ENCODE assay signal across 8 cellular contexts in genomic region chr1:159015440-159015909, GRCh38. TPM values are rescaled to one million over a fixed set of nuclear protein-coding genes. Genes with fewer than 3 reads are reported as not detected.
DNase-seq lines count a peak whose midpoint lies in the region; TF ChIP-seq lines count a peak whose summit lies in the region.

No MANE protein-coding gene starts in this region.

- H3K4me1 ChIP-seq in HEK293 (ENCODE audit: control insufficient read depth, insufficient read depth, low read length) (peaks cover 2% of the 10 kb centered on the region; the same call in 1 of the 2 replicates), fibroblast of lung (ENCODE audit: control insufficient read depth, extremely low read depth, insufficient read depth, low read length) (peaks cover 4% of the 10 kb centered on the region), prostate gland (replicated peaks) (no peaks in the 10 kb centered on the region)

- TF ChIP-seq CTCF in GM12864 (IDR thresholded peaks at IDR 0.05; ENCODE audit: low read depth, low read length, missing control alignments): no peak
- TF ChIP-seq CTCF in HEK293 (tag by site-specific recombination; IDR thresholded peaks at IDR 0.05): no peak
- TF ChIP-seq CTCF in fibroblast of lung (conservative IDR thresholded peaks at IDR 0.05 in 1 of 2, IDR thresholded peaks at IDR 0.05 in 1 of 2; ENCODE audit: low read depth in 1 of 2, low read length in 2 of 2): no peak
- no peak for TF ChIP-seq CTCF in prostate gland (IDR thresholded peaks at IDR 0.05)

- H3K9me3 ChIP-seq in HEK293 (ENCODE audit: control insufficient read depth, insufficient read depth, low read depth, low read length) (no peaks in the 10 kb centered on the region), fibroblast of lung (ENCODE audit: control insufficient read depth, insufficient read depth, low read depth, low read length) (no peaks in the 10 kb centered on the region), prostate gland (no peaks in the 10 kb centered on the region)

- H2AFZ ChIP-seq in fibroblast of lung (ENCODE audit: low read length): no peak overlapping the region

- H3K9ac ChIP-seq in fibroblast of lung (ENCODE audit: insufficient read depth, low read length): no peak overlapping the region

- CTCF ChIA-PET in HEK293 (lab: Yijun Ruan, JAX): no interaction called here

- no peaks in the 10 kb centered on the region for H4K20me1 ChIP-seq in fibroblast of lung (ENCODE audit: control insufficient read depth, extremely low read depth, insufficient read depth, low read length)

- POLR2A ChIA-PET in HEK293 (lab: Yijun Ruan, JAX): no interaction called here

- no peak for TF ChIP-seq POLR2A in prostate gland (IDR thresholded peaks at IDR 0.05)

- H3K36me3 ChIP-seq in HEK293 (ENCODE audit: control insufficient read depth in 2 of 2, insufficient read depth in 1 of 2, low read length in 2 of 2) (peaks cover 14 to 65% of the 10 kb centered on the region in 2 experiments), fibroblast of lung (ENCODE audit: control insufficient read depth, insufficient read depth, low read length) (peaks cover 8% of the 10 kb centered on the region), prostate gland (no peaks in the 10 kb centered on the region)

- peak; percentile 92 for DNase-seq in GM12864 (ENCODE audit: low read depth)
- peak; percentile 99 for DNase-seq in MV-4-11 (lab: John Stamatoyannopoulos, UW)
- DNase-seq in activated CD8-positive, alpha-beta memory T cell treated with anti-CD3 and anti-CD28 coated beads, Interleukin-2, amount 50 U/mL, for 4 hours: peak; percentile 63
- DNase-seq in fibroblast of lung (ENCODE audit: low read depth in 2 of 2): peak; percentile 86 to 91
- DNase-seq in prostate gland (ENCODE audit: low spot score): peak; percentile 13
- DNase-seq in NCI-H526 treated with DMSO at 0.1 percent for 48 hours (lab: John Stamatoyannopoulos, UW): no peak
- DNase-seq in NCI-H2081 (lab: John Stamatoyannopoulos, UW): no peak

- H3K4me2 ChIP-seq in fibroblast of lung (ENCODE audit: extremely low read depth, insufficient read depth, low read length): no peak overlapping the region

- no peak overlapping the region for H3K27ac ChIP-seq in HEK293 (ENCODE audit: extremely low read depth, low read depth, low read length)
- H3K27ac ChIP-seq in fibroblast of lung (ENCODE audit: insufficient read depth, low read length): peak overlapping the region; percentile 29
- H3K27ac ChIP-seq in prostate gland: no peak overlapping the region

- H3K27me3 ChIP-seq in fibroblast of lung (ENCODE audit: control insufficient read depth, insufficient read depth, low read length): no peaks in the 10 kb centered on the region
- H3K27me3 ChIP-seq in prostate gland (replicated peaks; ENCODE audit: insufficient read depth): no peaks in the 10 kb centered on the region

- WGBS in prostate gland: 72% methylated on average over 4 of the region's 4 CpGs

- peak overlapping the region; percentile 71 for H3K4me3 ChIP-seq in GM12864 (ENCODE audit: low read depth, low read length)
- no peak overlapping the region for H3K4me3 ChIP-seq in HEK293 (ENCODE audit: low read depth, low read length)
- peak overlapping the region in 2 of 4 experiments; percentile 2 to 31 for H3K4me3 ChIP-seq in fibroblast of lung (replicated peaks in 1 of 4; ENCODE audit: control extremely low read depth in 1 of 4, insufficient read depth in 1 of 4, low read depth in 3 of 4, low read length in 4 of 4)
- no peak overlapping the region for H3K4me3 ChIP-seq in prostate gland

- H3K79me2 ChIP-seq in fibroblast of lung (ENCODE audit: control insufficient read depth, insufficient read depth, low read length): peaks cover 57% of the 10 kb centered on the region

- intact Hi-C loops in prostate gland (cut with DNase I): no loop called here

TF ChIP-seq in HEK293, 187 proteins besides CTCF, POLR2A, EP300 and RAD21:
- TF ChIP-seq SETDB1 (IDR thresholded peaks at IDR 0.05; ENCODE audit: insufficient read length, low read length) (peak; percentile 74), ZNF768 (tag by site-specific recombination; IDR thresholded peaks at IDR 0.05) (no peak)

RNA-seq across cellular contexts. Expression of gene IFI16, which starts 5.8 kb away (rescaled TPM):
- total RNA-seq in fibroblast of lung (134 and 141 TPM in 2 replicates), prostate gland (10 to 100 TPM; 18.2 to 61.3 TPM)
- polyA plus RNA-seq in fibroblast of lung: 193 and 223 TPM in 2 replicates
- 124 and 152 TPM in 2 replicates for polyA plus RNA-seq in fibroblast of lung (2012)
- polyA minus RNA-seq in fibroblast of lung (ENCODE audit: low replicate concordance): 22.7 and 29.1 TPM in 2 replicates

Comparison
In these comparisons a context has a peak if more than half of its experiments do, and no peak if none do; other contexts are left out.
1. DNase-seq: peak in GM12864 (single experiment), MV-4-11 (single experiment), activated CD8-positive, alpha-beta memory T cell treated with anti-CD3 and anti-CD28 coated beads, Interleukin-2, amount 50 U/mL, for 4 hours (single experiment), fibroblast of lung (2 of 2) and prostate gland (single experiment); none in NCI-H526 treated with DMSO at 0.1 percent for 48 hours (single experiment) and NCI-H2081 (0 of 2).